In the genomic region with DNA sequence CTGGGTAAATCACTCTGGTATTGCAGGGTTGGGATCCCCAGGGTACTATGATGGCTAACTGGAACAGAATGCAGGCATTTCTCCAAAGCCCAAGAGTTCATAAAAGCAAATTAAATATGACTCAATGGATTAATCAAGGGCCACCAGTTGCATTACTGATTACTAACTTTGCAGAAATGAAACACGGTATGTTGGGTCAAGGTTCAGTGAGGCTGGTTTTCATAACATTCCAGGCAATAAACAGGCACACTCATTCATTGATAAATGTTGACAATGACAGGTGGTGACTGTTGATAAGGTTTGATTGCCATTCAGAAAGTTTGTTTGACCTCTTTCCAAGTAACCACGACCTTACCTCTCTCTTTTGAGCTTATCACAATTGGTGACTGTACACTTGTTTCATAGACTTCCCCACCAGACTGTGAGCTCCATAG, we compare ENCODE assay signal across 8 cellular contexts. TPM values are rescaled to one million over a fixed set of nuclear protein-coding genes. Genes with fewer than 3 reads are reported as not detected.
A peak's percentile ranks its signal among the peaks of the same experiment; 100 is the strongest.
DNase-seq lines count a peak whose midpoint lies in the region; ATAC-seq lines count a peak whose summit lies in the region.

No MANE protein-coding gene starts in this region.

- H3K36me3 Mint-ChIP-seq in activated T-cell treated with anti-CD3 and anti-CD28 coated beads, Interleukin-2, amount 50 U/mL, for 24 hours (ENCODE audit: low read depth), result peaks cover 49% of the 10 kb centered on the region
- peaks cover 5% of the 10 kb centered on the region for H3K36me3 Mint-ChIP-seq in T-helper 17 cell (ENCODE audit: low read depth)

- H3K27me3 Mint-ChIP-seq in activated T-cell treated with anti-CD3 and anti-CD28 coated beads, Interleukin-2, amount 50 U/mL, for 24 hours, result no peaks in the 10 kb centered on the region
- no peaks in the 10 kb centered on the region for H3K27me3 Mint-ChIP-seq in T-helper 17 cell

- H3K4me1 ChIP-seq in rectal smooth muscle tissue (ENCODE audit: control insufficient read depth, insufficient read depth, low read length), result peaks cover 9% of the 10 kb centered on the region

- DNase-seq in activated T-cell treated with anti-CD3 and anti-CD28 coated beads, Interleukin-2, amount 50 U/mL, for 24 hours, result no peak
- DNase-seq in activated T-cell treated with anti-CD3 and anti-CD28 coated beads for 4 hours (no peak), T-helper 17 cell (no peak), fibroblast of gingiva (ENCODE audit: low read depth) (peak; percentile 96), NCI-H2171 treated with DMSO at 0.1 percent for 48 hours (lab: John Stamatoyannopoulos, UW) (no peak)

- peak overlapping the region; percentile 99 for H3K4me3 ChIP-seq in rectal smooth muscle tissue (ENCODE audit: low read length)

- H3K27me3 ChIP-seq in rectal smooth muscle tissue (ENCODE audit: control insufficient read depth, insufficient read depth, low read length), result no peaks in the 10 kb centered on the region

- H3K9me3 ChIP-seq in T-helper 17 cell (ENCODE audit: control insufficient read depth, low read length, poor library complexity, severe bottlenecking), result no peaks in the 10 kb centered on the region

- ATAC-seq in T-helper 17 cell (no peak), HG03045 (IDR thresholded peaks at IDR 0.05; ENCODE audit: unreplicated experiment) (no peak), GM21528 (IDR thresholded peaks at IDR 0.05; ENCODE audit: low FRiP score, unreplicated experiment) (no peak)

- H3K27ac Mint-ChIP-seq in activated T-cell treated with anti-CD3 and anti-CD28 coated beads, Interleukin-2, amount 50 U/mL, for 24 hours, result peak overlapping the region; percentile 99
- H3K27ac Mint-ChIP-seq in T-helper 17 cell, result peak overlapping the region; percentile 83

- H3K9me3 Mint-ChIP-seq in activated T-cell treated with anti-CD3 and anti-CD28 coated beads, Interleukin-2, amount 50 U/mL, for 24 hours, result no peaks in the 10 kb centered on the region

- peaks cover 2% of the 10 kb centered on the region for H3K36me3 ChIP-seq in rectal smooth muscle tissue (ENCODE audit: control insufficient read depth, insufficient read depth, low read length)

- H3K9ac ChIP-seq in rectal smooth muscle tissue (ENCODE audit: low read length), result no peak overlapping the region

- peaks cover 40% of the 10 kb centered on the region for H3K4me1 Mint-ChIP-seq in activated T-cell treated with anti-CD3 and anti-CD28 coated beads, Interleukin-2, amount 50 U/mL, for 24 hours (ENCODE audit: low read depth)
- H3K4me1 Mint-ChIP-seq in T-helper 17 cell, result peaks cover 29% of the 10 kb centered on the region

- H3K27ac ChIP-seq in rectal smooth muscle tissue (ENCODE audit: low read depth, low read length), result peak overlapping the region; percentile 80

- peak overlapping the region; percentile 87 for H3K4me3 Mint-ChIP-seq in activated T-cell treated with anti-CD3 and anti-CD28 coated beads, Interleukin-2, amount 50 U/mL, for 24 hours
- peak overlapping the region; percentile 78 for H3K4me3 Mint-ChIP-seq in T-helper 17 cell

RNA-seq across cellular contexts. Expression of gene AP1M1, which starts 0.5 kb away (rescaled TPM):
- 10 to 100 TPM; 91.8 to 98.5 TPM for total RNA-seq in T-helper 17 cell

RNA-seq across cellular contexts. Expression of gene FAM32A, which starts 12.0 kb away (rescaled TPM):
- total RNA-seq in T-helper 17 cell, result 10 to 100 TPM; 33.7 to 48.8 TPM

RNA-seq across cellular contexts. Expression of gene CIB3, which starts 23.9 kb away (rescaled TPM):
- not detected for total RNA-seq in T-helper 17 cell

RNA-seq across cellular contexts. Expression of gene HSH2D, which starts 53.7 kb away (rescaled TPM):
- total RNA-seq in T-helper 17 cell, result 10 to 100 TPM; 27.7 to 31.8 TPM
